8 cellular contexts compared by ENCODE assay signal in the genomic region with DNA sequence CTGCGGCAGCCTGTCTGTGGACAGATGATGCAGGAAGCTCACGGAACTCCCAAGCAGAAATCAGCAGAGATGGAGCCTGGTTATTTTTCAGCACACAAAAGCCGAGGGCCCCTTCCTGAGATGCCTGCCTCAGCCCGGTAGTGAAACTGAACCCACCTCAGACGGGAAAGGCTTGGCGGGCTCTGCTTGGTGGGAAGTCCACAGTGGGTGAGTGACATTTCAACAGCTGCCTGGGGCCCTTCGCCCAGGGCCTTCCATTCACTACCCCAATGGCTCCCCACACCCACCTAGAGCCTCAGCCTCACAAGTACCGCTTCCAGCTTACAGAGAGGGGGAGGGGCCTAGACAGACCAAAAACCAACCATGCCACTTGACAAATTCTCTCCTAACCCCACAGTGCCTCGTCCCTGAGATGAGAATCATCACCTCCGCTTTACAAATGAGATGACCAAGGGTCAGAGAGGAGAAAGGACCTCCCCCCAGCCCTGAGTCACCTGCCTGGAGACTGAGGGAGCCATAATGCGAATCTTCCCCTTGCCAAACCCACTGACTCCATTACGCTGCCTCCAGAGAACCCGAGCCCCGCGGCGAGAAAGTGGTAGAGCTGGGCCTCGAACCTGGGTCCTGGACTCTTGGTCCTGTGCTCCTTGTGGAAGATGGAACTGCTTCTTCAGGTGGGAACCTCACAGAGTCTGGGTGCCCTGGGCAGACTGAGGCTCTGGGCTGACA.
DNase-seq lines count a peak whose midpoint lies in the region; ATAC-seq lines count a peak whose summit lies in the region.

No MANE protein-coding gene starts in this region.

- peak; percentile 34 for ATAC-seq in GM18873 (IDR thresholded peaks at IDR 0.05; ENCODE audit: low FRiP score, unreplicated experiment)
- ATAC-seq in HG03066 (IDR thresholded peaks at IDR 0.05; ENCODE audit: low read depth, unreplicated experiment): peak; percentile 29

- peak; percentile 85 to 91 for DNase-seq in activated CD4-positive, alpha-beta T cell treated with anti-CD3 and anti-CD28 coated beads, Interleukin-2, amount 50 U/mL, for 48 hours
- DNase-seq in germinal center (ENCODE audit: low spot score) (peak; percentile 58), NCI-H2196 (lab: John Stamatoyannopoulos, UW; ENCODE audit: unreplicated experiment) (no peak), retina (no peak), NK-92 (lab: John Stamatoyannopoulos, UW; ENCODE audit: unreplicated experiment) (no peak)
- peak; percentile 37 to 47 for DNase-seq in stimulated activated CD8-positive, alpha-beta memory T cell treated with anti-CD3 and anti-CD28 coated beads, Interleukin-15, amount 100 ng/mL, for 4 hours (ENCODE audit: low read depth in 2 of 2)

Comparison
In these comparisons a context has a peak if more than half of its experiments do, and no peak if none do; other contexts are left out.
1. DNase-seq: peak in activated CD4-positive, alpha-beta T cell treated with anti-CD3 and anti-CD28 coated beads, Interleukin-2, amount 50 U/mL, for 48 hours (2 of 2), germinal center (single experiment) and stimulated activated CD8-positive, alpha-beta memory T cell treated with anti-CD3 and anti-CD28 coated beads, Interleukin-15, amount 100 ng/mL, for 4 hours (2 of 2); none in NCI-H2196 (single experiment), retina (single experiment) and NK-92 (single experiment).